Comparison of ENCODE assay signal across 18 cellular contexts in genomic region chr2:42368817-42369550, GRCh38. TPM values are rescaled to one million over a fixed set of nuclear protein-coding genes. Genes with fewer than 3 reads are reported as not detected.
DNase-seq lines count a peak whose midpoint lies in the region; ATAC-seq, FAIRE-seq and TF ChIP-seq lines count a peak whose summit lies in the region.
"Had no signal": no experiment of that assay in that cellular context is flagged by ENCODE, and none has a peak within 500 bp of the region (broad histone marks: within the 10 kb centered on the region; RNA-seq: fewer than 3 reads in every experiment).

No MANE protein-coding gene starts in this region.

- FAIRE-seq in small intestine (lab: Jason Lieb, UNC): no peak

- H3K4me3 ChIP-seq in right cardiac atrium (ENCODE audit: low read length) (no peak overlapping the region), small intestine (ENCODE audit: low read depth in 1 of 2, low read length in 2 of 2) (no peak overlapping the region)
- no peak overlapping the region for H3K4me3 ChIP-seq in CD8-positive, alpha-beta T cell (ENCODE audit: low read depth, low read length)
- H3K4me3 ChIP-seq: MG63, thyroid gland had no signal

- POLR2A ChIA-PET in CD8-positive, alpha-beta T cell (lab: Charles Lee): no interaction called here

- CTCF ChIA-PET in CD8-positive, alpha-beta T cell (lab: Charles Lee): no interaction called here

- no peaks in the 10 kb centered on the region for H3K36me3 Mint-ChIP-seq in CD8-positive, alpha-beta T cell
- no peaks in the 10 kb centered on the region for H3K36me3 Mint-ChIP-seq in activated T-helper 2 cell treated with anti-CD3 and anti-CD28 coated beads, Interferon-gamma antibody, Interleukin-2, Interleukin-4, amounts not matched to agents 10 μg/mL and 5 μg/mL and 100 μg/mL, durations not matched to agents 14 hours and 24 hours and 36 hours (ENCODE audit: low read depth)
- H3K36me3 Mint-ChIP-seq: natural killer cell treated with Interleukin-12 subunit alpha and Interleukin-12 subunit beta and Interleukin-15 and Interleukin-18, amount 100 ng/mL, for 72 hours had no signal

- no peak overlapping the region for H3K27ac ChIP-seq in right cardiac atrium (ENCODE audit: low read length)
- no peak overlapping the region for H3K27ac ChIP-seq in small intestine (ENCODE audit: low read depth in 1 of 2, low read length in 1 of 2)
- H3K27ac ChIP-seq in CD8-positive, alpha-beta T cell (ENCODE audit: low read depth, low read length): no peak overlapping the region
- H3K27ac ChIP-seq: foreskin keratinocyte, thyroid gland had no signal

- intact Hi-C loops in right cardiac atrium (cut with DNase I): no loop called here
- intact Hi-C loops in CD8-positive, alpha-beta T cell (cut with DNase I, micrococcal nuclease): no loop called here
- intact Hi-C loops in activated T-helper 2 cell treated with anti-CD3 and anti-CD28 coated beads, Interferon-gamma antibody, Interleukin-2, Interleukin-4, amounts not matched to agents 10 μg/mL and 5 μg/mL and 100 μg/mL, durations not matched to agents 14 hours and 24 hours and 36 hours (cut with micrococcal nuclease): no loop called here

- no peaks in the 10 kb centered on the region for H3K9me3 ChIP-seq in right cardiac atrium (ENCODE audit: control insufficient read depth, low read length)
- no peaks in the 10 kb centered on the region for H3K9me3 ChIP-seq in small intestine (ENCODE audit: control insufficient read depth, low read depth)
- H3K9me3 ChIP-seq in CD8-positive, alpha-beta T cell (ENCODE audit: low read length): no peaks in the 10 kb centered on the region
- H3K9me3 ChIP-seq: MG63, thyroid gland had no signal

- WGBS in right cardiac atrium: 60% methylated on average over 7 of the region's 7 CpGs
- 32 to 50% (median 42%) methylated on average over 7 of the region's 7 CpGs for WGBS in small intestine, 3 donors

- no peaks in the 10 kb centered on the region for H3K27me3 ChIP-seq in right cardiac atrium (ENCODE audit: control insufficient read depth, insufficient read depth)
- no peaks in the 10 kb centered on the region for H3K27me3 ChIP-seq in small intestine (ENCODE audit: control insufficient read depth in 2 of 2, insufficient read depth in 2 of 2, low read length in 2 of 2)
- no peaks in the 10 kb centered on the region for H3K27me3 ChIP-seq in CD8-positive, alpha-beta T cell (ENCODE audit: insufficient read depth, low read length)
- H3K27me3 ChIP-seq: foreskin keratinocyte, MG63, thyroid gland had no signal

- TF ChIP-seq CTCF in CD8-positive, alpha-beta T cell (IDR thresholded peaks at IDR 0.05): no peak

- DNase-seq in NCI-H1092 treated with DMSO at 0.1 percent for 48 hours (lab: John Stamatoyannopoulos, UW) (peak; percentile 36), SHP77 (lab: John Stamatoyannopoulos, UW) (peak; percentile 47 to 58), right cardiac atrium (peak; percentile 31 to 72 (median 44)), small intestine (peak; percentile 30)
- no peak for DNase-seq in CD8-positive, alpha-beta T cell
- no peak for DNase-seq in activated T-helper 2 cell treated with anti-CD3 and anti-CD28 coated beads, Interferon-gamma antibody, Interleukin-2, Interleukin-4, amounts not matched to agents 10 μg/mL and 5 μg/mL and 100 μg/mL, durations not matched to agents 14 hours and 24 hours and 36 hours (ENCODE audit: low spot score)
- DNase-seq: activated CD4-positive, alpha-beta T cell treated with anti-CD3 and anti-CD28 coated beads for 1 hour; activated T-cell treated with anti-CD3 and anti-CD28 coated beads, Interleukin-2, amount 50 U/mL, for 24 hours; amygdala; Calu3; foreskin keratinocyte; MG63; NCI-H526 had no signal

- peaks cover 12% of the 10 kb centered on the region for H3K4me1 Mint-ChIP-seq in CD8-positive, alpha-beta T cell (ENCODE audit: low read depth)
- peaks cover 4% of the 10 kb centered on the region for H3K4me1 Mint-ChIP-seq in activated T-helper 2 cell treated with anti-CD3 and anti-CD28 coated beads, Interferon-gamma antibody, Interleukin-2, Interleukin-4, amounts not matched to agents 10 μg/mL and 5 μg/mL and 100 μg/mL, durations not matched to agents 14 hours and 24 hours and 36 hours (ENCODE audit: low read depth)

- ATAC-seq in right cardiac atrium: peak; percentile 72 to 94
- no peak for ATAC-seq in CD8-positive, alpha-beta T cell
- ATAC-seq in GM18520 (IDR thresholded peaks at IDR 0.05; ENCODE audit: unreplicated experiment): no peak
- no peak for ATAC-seq in GM21737 (IDR thresholded peaks at IDR 0.05; ENCODE audit: unreplicated experiment)
- ATAC-seq: foreskin keratinocyte; natural killer cell treated with Interleukin-12 subunit alpha and Interleukin-12 subunit beta and Interleukin-15 and Interleukin-18, amount 100 ng/mL, for 72 hours; SK-N-SH treated with all-trans-retinoic acid at 6 μM for 48 hours had no signal

- no peaks in the 10 kb centered on the region for H3K9me3 Mint-ChIP-seq in CD8-positive, alpha-beta T cell
- no peaks in the 10 kb centered on the region for H3K9me3 Mint-ChIP-seq in activated T-helper 2 cell treated with anti-CD3 and anti-CD28 coated beads, Interferon-gamma antibody, Interleukin-2, Interleukin-4, amounts not matched to agents 10 μg/mL and 5 μg/mL and 100 μg/mL, durations not matched to agents 14 hours and 24 hours and 36 hours
- H3K9me3 Mint-ChIP-seq: activated T-cell treated with anti-CD3 and anti-CD28 coated beads, Interleukin-2, amount 50 U/mL, for 24 hours; natural killer cell treated with Interleukin-12 subunit alpha and Interleukin-12 subunit beta and Interleukin-15 and Interleukin-18, amount 100 ng/mL, for 72 hours had no signal

- no peaks in the 10 kb centered on the region for H3K27me3 Mint-ChIP-seq in CD8-positive, alpha-beta T cell (ENCODE audit: low read depth)
- peaks cover 6% of the 10 kb centered on the region for H3K27me3 Mint-ChIP-seq in activated T-helper 2 cell treated with anti-CD3 and anti-CD28 coated beads, Interferon-gamma antibody, Interleukin-2, Interleukin-4, amounts not matched to agents 10 μg/mL and 5 μg/mL and 100 μg/mL, durations not matched to agents 14 hours and 24 hours and 36 hours (ENCODE audit: low read depth)
- H3K27me3 Mint-ChIP-seq: activated T-cell treated with anti-CD3 and anti-CD28 coated beads, Interleukin-2, amount 50 U/mL, for 24 hours; natural killer cell treated with Interleukin-12 subunit alpha and Interleukin-12 subunit beta and Interleukin-15 and Interleukin-18, amount 100 ng/mL, for 72 hours had no signal

- no peaks in the 10 kb centered on the region for H3K36me3 ChIP-seq in small intestine (ENCODE audit: control insufficient read depth in 2 of 2, insufficient read depth in 2 of 2, low read length in 2 of 2)
- no peaks in the 10 kb centered on the region for H3K36me3 ChIP-seq in CD8-positive, alpha-beta T cell (ENCODE audit: insufficient read depth, low read length)
- H3K36me3 ChIP-seq: MG63, thyroid gland had no signal

- H3K4me3 Mint-ChIP-seq in CD8-positive, alpha-beta T cell: no peak overlapping the region
- H3K4me3 Mint-ChIP-seq in activated T-helper 2 cell treated with anti-CD3 and anti-CD28 coated beads, Interferon-gamma antibody, Interleukin-2, Interleukin-4, amounts not matched to agents 10 μg/mL and 5 μg/mL and 100 μg/mL, durations not matched to agents 14 hours and 24 hours and 36 hours (ENCODE audit: low read depth): no peak overlapping the region
- H3K4me3 Mint-ChIP-seq: activated T-cell treated with anti-CD3 and anti-CD28 coated beads, Interleukin-2, amount 50 U/mL, for 24 hours; natural killer cell treated with Interleukin-12 subunit alpha and Interleukin-12 subunit beta and Interleukin-15 and Interleukin-18, amount 100 ng/mL, for 72 hours had no signal

- no peak overlapping the region for H3K27ac Mint-ChIP-seq in CD8-positive, alpha-beta T cell
- H3K27ac Mint-ChIP-seq in activated T-helper 2 cell treated with anti-CD3 and anti-CD28 coated beads, Interferon-gamma antibody, Interleukin-2, Interleukin-4, amounts not matched to agents 10 μg/mL and 5 μg/mL and 100 μg/mL, durations not matched to agents 14 hours and 24 hours and 36 hours: no peak overlapping the region
- H3K27ac Mint-ChIP-seq: activated T-cell treated with anti-CD3 and anti-CD28 coated beads, Interleukin-2, amount 50 U/mL, for 24 hours; natural killer cell treated with Interleukin-12 subunit alpha and Interleukin-12 subunit beta and Interleukin-15 and Interleukin-18, amount 100 ng/mL, for 72 hours had no signal

- no peaks in the 10 kb centered on the region for H3K4me1 ChIP-seq in right cardiac atrium (ENCODE audit: control insufficient read depth, insufficient read depth, low read length)
- H3K4me1 ChIP-seq in small intestine (ENCODE audit: control insufficient read depth in 2 of 2, insufficient read depth in 1 of 2, low read depth in 1 of 2, low read length in 1 of 2): peaks cover 0 to 3% of the 10 kb centered on the region in 2 donors
- H3K4me1 ChIP-seq in CD8-positive, alpha-beta T cell (ENCODE audit: insufficient read depth, low read length): no peaks in the 10 kb centered on the region
- H3K4me1 ChIP-seq: thyroid gland had no signal

RNA-seq across cellular contexts. Expression of gene COX7A2L, which starts 8.0 kb away (rescaled TPM):
- 100 to 1,000 TPM in 3 of 4 donors, 10 to 100 TPM in 1; 96.1 to 128 (median 108) TPM for total RNA-seq in right cardiac atrium
- polyA plus RNA-seq in right cardiac atrium: 114 TPM
- 100 to 1,000 TPM; 144 to 175 (median 171) TPM for polyA plus RNA-seq in small intestine
- total RNA-seq in CD8-positive, alpha-beta T cell: 10 to 100 TPM; 56.9 to 60.8 TPM
- total RNA-seq in activated T-helper 2 cell treated with anti-CD3 and anti-CD28 coated beads, Interferon-gamma antibody, Interleukin-2, Interleukin-4, amounts not matched to agents 10 μg/mL and 5 μg/mL and 100 μg/mL, durations not matched to agents 14 hours and 24 hours and 36 hours: 73.4 and 79.8 TPM in 2 replicates

Comparison
In these comparisons a context has a peak if more than half of its experiments do, and no peak if none do; other contexts are left out.
1. DNase-seq: peak in NCI-H1092 treated with DMSO at 0.1 percent for 48 hours (single experiment), SHP77 (2 of 2), right cardiac atrium (3 of 3) and small intestine (single experiment); none in CD8-positive, alpha-beta T cell (0 of 7) and activated T-helper 2 cell treated with anti-CD3 and anti-CD28 coated beads, Interferon-gamma antibody, Interleukin-2, Interleukin-4, amounts not matched to agents 10 μg/mL and 5 μg/mL and 100 μg/mL, durations not matched to agents 14 hours and 24 hours and 36 hours (single experiment).
2. ATAC-seq: peak in right cardiac atrium (2 of 2); none in CD8-positive, alpha-beta T cell (single experiment), GM18520 (single experiment) and GM21737 (single experiment).